ENCODE assay signal across 1 cellular context in the genomic region with DNA sequence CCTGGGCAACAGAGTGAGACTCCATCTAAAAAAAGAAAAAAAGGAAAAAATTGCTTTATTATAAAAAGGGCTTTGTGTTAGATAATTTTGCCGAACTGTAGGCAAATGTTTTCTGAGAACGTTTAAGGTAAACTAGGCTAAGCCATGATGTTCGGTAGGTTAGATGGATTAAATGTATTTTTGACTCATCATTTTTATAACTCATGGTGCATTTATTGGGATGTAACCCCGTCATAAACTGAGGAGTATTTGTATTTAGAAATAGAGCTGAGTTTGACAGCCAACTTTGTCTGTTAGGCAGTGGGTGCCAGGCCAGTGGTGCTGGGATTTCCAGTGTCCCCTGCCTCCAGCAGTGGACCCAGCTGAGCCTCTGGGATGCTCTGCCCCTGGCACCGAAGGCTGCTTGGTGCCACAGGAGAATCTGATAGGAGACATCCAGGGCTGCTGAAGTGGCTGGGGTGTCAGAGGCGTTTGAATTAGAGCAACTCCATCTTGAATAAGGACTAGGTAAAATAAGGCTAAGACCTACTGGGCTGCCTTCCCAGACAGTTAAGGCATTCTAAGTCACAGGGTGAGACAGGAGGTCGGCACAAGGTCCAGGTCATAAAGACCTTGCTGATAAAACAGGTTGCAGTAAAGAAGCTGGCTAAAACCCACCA.
TF ChIP-seq lines count a peak whose summit lies in the region.

No MANE protein-coding gene starts in this region.

TF ChIP-seq in SK-N-SH treated with all-trans-retinoic acid at 6 μM for 48 hours, 23 proteins besides CTCF, POLR2A, EP300 and RAD21 (continued from another document):
- TF ChIP-seq, protein P1, sequence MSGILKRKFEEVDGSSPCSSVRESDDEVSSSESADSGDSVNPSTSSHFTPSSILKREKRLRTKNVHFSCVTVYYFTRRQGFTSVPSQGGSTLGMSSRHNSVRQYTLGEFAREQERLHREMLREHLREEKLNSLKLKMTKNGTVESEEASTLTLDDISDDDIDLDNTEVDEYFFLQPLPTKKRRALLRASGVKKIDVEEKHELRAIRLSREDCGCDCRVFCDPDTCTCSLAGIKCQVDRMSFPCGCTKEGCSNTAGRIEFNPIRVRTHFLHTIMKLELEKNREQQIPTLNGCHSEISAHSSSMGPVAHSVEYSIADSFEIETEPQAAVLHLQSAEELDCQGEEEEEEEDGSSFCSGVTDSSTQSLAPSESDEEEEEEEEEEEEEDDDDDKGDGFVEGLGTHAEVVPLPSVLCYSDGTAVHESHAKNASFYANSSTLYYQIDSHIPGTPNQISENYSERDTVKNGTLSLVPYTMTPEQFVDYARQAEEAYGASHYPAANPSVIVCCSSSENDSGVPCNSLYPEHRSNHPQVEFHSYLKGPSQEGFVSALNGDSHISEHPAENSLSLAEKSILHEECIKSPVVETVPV (CRISPR knock-in tag; IDR thresholded peaks at IDR 0.05): no peak
